Comparison of ENCODE assay signal across 1 cellular context in the genomic region with DNA sequence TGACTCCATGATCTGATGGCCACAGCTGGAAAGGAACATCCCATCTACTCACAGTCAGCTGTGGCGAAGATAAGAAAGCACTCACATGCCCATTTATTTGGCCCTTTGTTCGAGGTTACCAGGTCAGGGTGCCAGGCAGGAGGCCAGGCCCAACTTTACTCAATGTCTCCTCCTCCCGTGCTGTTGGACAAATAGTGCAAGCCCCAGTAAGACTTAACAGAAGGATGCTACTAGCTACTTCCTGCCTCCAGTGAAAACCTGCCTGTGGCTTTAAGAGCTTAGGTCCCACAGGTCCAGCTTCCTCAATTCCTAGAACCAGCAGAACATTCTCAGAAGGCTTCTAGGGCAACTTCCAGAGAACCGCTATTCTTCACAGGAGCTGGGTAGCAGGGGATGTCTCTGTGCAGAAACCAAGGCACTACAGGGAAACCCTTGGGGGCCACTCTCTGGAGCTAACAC.
TF ChIP-seq lines count a peak whose summit lies in the region.

No MANE protein-coding gene starts in this region.

TF ChIP-seq in K562, 482 proteins besides CTCF, POLR2A, EP300 and RAD21 (continues in another document):
- TF ChIP-seq CEBPG (CRISPR knock-in tag; IDR thresholded peaks at IDR 0.05), result peak; percentile 77; the same call in 1 of the 2 replicates
- peak in 1 of 2 experiments; percentile 40; a peak in 1 of 4 replicates for TF ChIP-seq CEBPG (tag; conservative IDR thresholded peaks at IDR 0.05 in 1 of 2, IDR thresholded peaks at IDR 0.05 in 1 of 2)
- TF ChIP-seq JUN (IDR thresholded peaks at IDR 0.05; ENCODE audit: borderline replicate concordance, low read depth, low read length), result 0 out of 2 replicates have a peak, but pooled peaks have one; percentile 22
- no peak for TF ChIP-seq JUN (CRISPR knock-in tag; IDR thresholded peaks at IDR 0.05; ENCODE audit: borderline replicate concordance)
- TF ChIP-seq KDM1A (IDR thresholded peaks at IDR 0.05), result peak; percentile 7 to 46; a peak in 1 of 4 replicates
- peak; percentile 76 for TF ChIP-seq DACH1 (IDR thresholded peaks at IDR 0.05; ENCODE audit: partially characterized antibody)
- TF ChIP-seq HINFP (tag; conservative IDR thresholded peaks at IDR 0.05; ENCODE audit: low read depth), result no peak
- TF ChIP-seq RREB1 (CRISPR knock-in tag; IDR thresholded peaks at IDR 0.05), result 0 out of 2 replicates have a peak, but pooled peaks have one; percentile 75
- TF ChIP-seq ZNF347 (CRISPR knock-in tag; IDR thresholded peaks at IDR 0.05; ENCODE audit: low read depth), result no peak
- TF ChIP-seq ZNF592 (IDR thresholded peaks at IDR 0.05), result 0 out of 2 replicates have a peak, but pooled peaks have one; percentile 39
- TF ChIP-seq CBFB (CRISPR knock-in tag; IDR thresholded peaks at IDR 0.05), result no peak
- TF ChIP-seq ZNF407 (IDR thresholded peaks at IDR 0.05; ENCODE audit: low read depth), result no peak
- TF ChIP-seq RBM39 (optimal IDR thresholded peaks at IDR 0.05; ENCODE audit: low read depth, low read length), result no peak
- peak; percentile 32 for TF ChIP-seq TBP (optimal IDR thresholded peaks at IDR 0.05; ENCODE audit: low read depth, low read length)
- 0 out of 2 replicates have a peak, but pooled peaks have one; percentile 36 for TF ChIP-seq LEF1 (IDR thresholded peaks at IDR 0.05)
- TF ChIP-seq RBM25 (IDR thresholded peaks at IDR 0.05; ENCODE audit: low read depth, low read length, severe bottlenecking), result peak; percentile 4
- 0 out of 2 replicates have a peak, but pooled peaks have one; percentile 21 for TF ChIP-seq MYC (IDR thresholded peaks at IDR 0.05; ENCODE audit: low read depth, low read length)
- TF ChIP-seq MYC (CRISPR knock-in tag; IDR thresholded peaks at IDR 0.05; ENCODE audit: borderline replicate concordance, low read depth), result no peak
- peak; percentile 60; the same call in 1 of the 2 replicates for TF ChIP-seq HMBOX1 (IDR thresholded peaks at IDR 0.05)
- TF ChIP-seq ZNF311 (CRISPR knock-in tag; IDR thresholded peaks at IDR 0.05), result peak; percentile 42; the same call in 1 of the 2 replicates
- 0 out of 2 replicates have a peak, but pooled peaks have one; percentile 9 for TF ChIP-seq ZNF830 (CRISPR knock-in tag; IDR thresholded peaks at IDR 0.05)
- peak; percentile 78 for TF ChIP-seq NCOA6 (IDR thresholded peaks at IDR 0.05)
- TF ChIP-seq ZNF785 (CRISPR knock-in tag; IDR thresholded peaks at IDR 0.05), result no peak
- TF ChIP-seq TAF9B (IDR thresholded peaks at IDR 0.05; ENCODE audit: partially characterized antibody), result peak; percentile 54
- TF ChIP-seq MTA3 (IDR thresholded peaks at IDR 0.05; ENCODE audit: borderline replicate concordance), result 0 out of 2 replicates have a peak, but pooled peaks have one; percentile 51
- TF ChIP-seq ATF7 (IDR thresholded peaks at IDR 0.05), result peak; percentile 42; the same call in 1 of the 2 replicates
- peak; percentile 39 for TF ChIP-seq HDAC3 (IDR thresholded peaks at IDR 0.05; ENCODE audit: borderline replicate concordance, partially characterized antibody)
- TF ChIP-seq RCOR1 (IDR thresholded peaks at IDR 0.05; ENCODE audit: borderline replicate concordance in 1 of 2, low read depth in 2 of 2, low read length in 2 of 2), result peak in 1 of 2 experiments; percentile 92; a peak in 2 of 4 replicates
- no peak for TF ChIP-seq ZNF583 (CRISPR knock-in tag; IDR thresholded peaks at IDR 0.05)
- no peak for TF ChIP-seq CBX2 (IDR thresholded peaks at IDR 0.05; ENCODE audit: insufficient read depth, low read length, poor library complexity, severe bottlenecking)
- peak; percentile 47; the same call in 1 of the 2 replicates for TF ChIP-seq BHLHE40 (IDR thresholded peaks at IDR 0.05; ENCODE audit: low read length)
- no peak for TF ChIP-seq NRF1 (conservative IDR thresholded peaks at IDR 0.05 in 1 of 2, IDR thresholded peaks at IDR 0.05 in 1 of 2)
- TF ChIP-seq ETV1 (tag; conservative IDR thresholded peaks at IDR 0.05; ENCODE audit: low read depth), result peak; percentile 48; the same call in 1 of the 2 replicates
